ENCODE assay signal across 16 cellular contexts in genomic region chr14:92637228-92637627, GRCh38.
DNase-seq lines count a peak whose midpoint lies in the region; ATAC-seq and TF ChIP-seq lines count a peak whose summit lies in the region.
"Had no signal": no experiment of that assay in that cellular context is flagged by ENCODE, and none has a peak within 500 bp of the region (broad histone marks: within the 10 kb centered on the region; RNA-seq: fewer than 3 reads in every experiment).

No MANE protein-coding gene starts in this region.

- H3K36me3 Mint-ChIP-seq in glutamatergic neuron (ENCODE audit: unreplicated experiment), result no peaks in the 10 kb centered on the region
- H3K36me3 Mint-ChIP-seq in activated CD8-positive, alpha-beta T cell treated with anti-CD3 and anti-CD28 coated beads for 36 hours (ENCODE audit: low read depth), result peaks cover 6% of the 10 kb centered on the region

- H3K9me3 Mint-ChIP-seq in glutamatergic neuron (ENCODE audit: unreplicated experiment), result peaks cover 14% of the 10 kb centered on the region
- H3K9me3 Mint-ChIP-seq in activated CD8-positive, alpha-beta T cell treated with anti-CD3 and anti-CD28 coated beads for 36 hours, result no peaks in the 10 kb centered on the region
- H3K9me3 Mint-ChIP-seq: activated naive CD8-positive, alpha-beta T cell treated with anti-CD3 and anti-CD28 coated beads, Interleukin-2, amount 10 ng/mL, durations not matched to agents 7 days and 5 days; activated T-cell treated with anti-CD3 and anti-CD28 coated beads, Interleukin-2, amount 50 U/mL, for 4 hours; naive thymus-derived CD8-positive, alpha-beta T cell had no signal

- H3K4me3 ChIP-seq in AG04450 (ENCODE audit: low read depth, low read length), result no peak overlapping the region
- H3K4me3 ChIP-seq: lower lobe of right lung, SJSA1 had no signal

- H3K9me3 ChIP-seq in AG04450 (ENCODE audit: control insufficient read depth, insufficient read depth, low read length), result no peaks in the 10 kb centered on the region
- H3K9me3 ChIP-seq: lower lobe of right lung, SJSA1 had no signal

- H3K4me1 Mint-ChIP-seq in glutamatergic neuron (ENCODE audit: low read depth, unreplicated experiment), result peaks cover 10% of the 10 kb centered on the region
- peaks cover 9% of the 10 kb centered on the region for H3K4me1 Mint-ChIP-seq in activated CD8-positive, alpha-beta T cell treated with anti-CD3 and anti-CD28 coated beads for 36 hours (ENCODE audit: low read depth)

- H3K27ac ChIP-seq in AG04450 (ENCODE audit: low read depth, low read length), result peak overlapping the region; percentile 39
- H3K27ac ChIP-seq: lower lobe of right lung, SJSA1 had no signal

- intact Hi-C loops in activated CD8-positive, alpha-beta T cell treated with anti-CD3 and anti-CD28 coated beads for 36 hours (cut with micrococcal nuclease), result no loop called here

- H3K27me3 Mint-ChIP-seq in glutamatergic neuron (ENCODE audit: unreplicated experiment), result peaks cover 8% of the 10 kb centered on the region
- no peaks in the 10 kb centered on the region for H3K27me3 Mint-ChIP-seq in activated CD8-positive, alpha-beta T cell treated with anti-CD3 and anti-CD28 coated beads for 36 hours
- H3K27me3 Mint-ChIP-seq: activated naive CD8-positive, alpha-beta T cell treated with anti-CD3 and anti-CD28 coated beads, Interleukin-2, amount 10 ng/mL, durations not matched to agents 7 days and 5 days; naive thymus-derived CD8-positive, alpha-beta T cell had no signal

- CTCF ChIA-PET in AG04450 (lab: Charles Lee), result interaction anchor here (1.2 to 2.3 kb wide), 3 partner anchors 24 to 49 kb away, joined by 3 to 9 read pairs (median 5); no protein-coding TSS in a partner anchor
- CTCF ChIA-PET in activated CD8-positive, alpha-beta T cell treated with anti-CD3 and anti-CD28 coated beads for 36 hours (lab: Charles Lee), result interaction anchor here (1.1 kb wide), 1 partner anchor 51 kb away, joined by 3 read pairs; no protein-coding TSS in a partner anchor

- no peak overlapping the region for H3K4me3 Mint-ChIP-seq in glutamatergic neuron (ENCODE audit: unreplicated experiment)
- no peak overlapping the region for H3K4me3 Mint-ChIP-seq in activated CD8-positive, alpha-beta T cell treated with anti-CD3 and anti-CD28 coated beads for 36 hours
- H3K4me3 Mint-ChIP-seq: activated naive CD8-positive, alpha-beta T cell treated with anti-CD3 and anti-CD28 coated beads, Interleukin-2, amount 10 ng/mL, durations not matched to agents 7 days and 5 days; activated T-cell treated with anti-CD3 and anti-CD28 coated beads, Interleukin-2, amount 50 U/mL, for 4 hours; naive thymus-derived CD8-positive, alpha-beta T cell had no signal

- peak overlapping the region; percentile 86 for H3K27ac Mint-ChIP-seq in glutamatergic neuron (ENCODE audit: unreplicated experiment)
- no peak overlapping the region for H3K27ac Mint-ChIP-seq in activated CD8-positive, alpha-beta T cell treated with anti-CD3 and anti-CD28 coated beads for 36 hours
- H3K27ac Mint-ChIP-seq: activated naive CD8-positive, alpha-beta T cell treated with anti-CD3 and anti-CD28 coated beads, Interleukin-2, amount 10 ng/mL, durations not matched to agents 7 days and 5 days had no signal

- no peak for TF ChIP-seq CTCF in AG04450 (IDR thresholded peaks at IDR 0.05; ENCODE audit: low read depth, low read length)
- no peak for TF ChIP-seq CTCF in glutamatergic neuron (IDR thresholded peaks at IDR 0.05; ENCODE audit: partially characterized antibody, unreplicated experiment)
- no peak for TF ChIP-seq CTCF in activated CD8-positive, alpha-beta T cell treated with anti-CD3 and anti-CD28 coated beads for 36 hours (IDR thresholded peaks at IDR 0.05)

- DNase-seq in AG04450 (ENCODE audit: low read depth, low spot score), result no peak
- DNase-seq in HCEC 1CT, result peak; percentile 23
- peak; percentile 86 for DNase-seq in NCI-H82 (lab: John Stamatoyannopoulos, UW)
- peak; percentile 79 for DNase-seq in glutamatergic neuron
- DNase-seq in DMS153 treated with DMSO at 0.1 percent for 48 hours (lab: John Stamatoyannopoulos, UW; ENCODE audit: unreplicated experiment), result no peak
- DNase-seq in activated CD8-positive, alpha-beta T cell treated with anti-CD3 and anti-CD28 coated beads for 36 hours, result no peak
- no peak for DNase-seq in NAMALWA (ENCODE audit: low spot score)
- DNase-seq: activated naive CD8-positive, alpha-beta T cell treated with anti-CD3 and anti-CD28 coated beads, Interleukin-2, amount 10 ng/mL, durations not matched to agents 7 days and 5 days; activated T-cell treated with anti-CD3 and anti-CD28 coated beads, Interleukin-2, amount 50 U/mL, for 4 hours; central memory CD4-positive, alpha-beta T cell; KG1; lower lobe of right lung; naive thymus-derived CD8-positive, alpha-beta T cell; NCI-H1436 had no signal

- no peak for ATAC-seq in GM21717 (IDR thresholded peaks at IDR 0.05; ENCODE audit: unreplicated experiment)
- no peak for ATAC-seq in activated CD8-positive, alpha-beta T cell treated with anti-CD3 and anti-CD28 coated beads for 36 hours
- ATAC-seq: activated T-cell treated with anti-CD3 and anti-CD28 coated beads, Interleukin-2, amount 50 U/mL, for 4 hours; lower lobe of right lung; naive thymus-derived CD8-positive, alpha-beta T cell had no signal

- POLR2A ChIA-PET in AG04450 (lab: Yijun Ruan, JAX), result interaction anchor here (0.8 to 1.2 kb wide), 3 partner anchors 9 to 33 kb away, joined by 4 to 12 read pairs (median 4); no protein-coding TSS in a partner anchor
- POLR2A ChIA-PET in activated CD8-positive, alpha-beta T cell treated with anti-CD3 and anti-CD28 coated beads for 36 hours (lab: Charles Lee), result no interaction called here

- no peaks in the 10 kb centered on the region for H3K27me3 ChIP-seq in AG04450 (ENCODE audit: control insufficient read depth, insufficient read depth, low read length)
- H3K27me3 ChIP-seq: SJSA1 had no signal

Comparison
In these comparisons a context has a peak if more than half of its experiments do, and no peak if none do; other contexts are left out.
1. DNase-seq: peak in HCEC 1CT (single experiment), NCI-H82 (single experiment) and glutamatergic neuron (single experiment); none in AG04450 (single experiment), DMS153 treated with DMSO at 0.1 percent for 48 hours (single experiment), activated CD8-positive, alpha-beta T cell treated with anti-CD3 and anti-CD28 coated beads for 36 hours (single experiment) and NAMALWA (single experiment).